26 cellular contexts compared by ENCODE assay signal in genomic region chr12:1003600-1004271, GRCh38. TPM values are rescaled to one million over a fixed set of nuclear protein-coding genes. Genes with fewer than 3 reads are reported as not detected.
DNase-seq lines count a peak whose midpoint lies in the region; ATAC-seq, FAIRE-seq and TF ChIP-seq lines count a peak whose summit lies in the region.
"Had no signal": no experiment of that assay in that cellular context is flagged by ENCODE, and none has a peak within 500 bp of the region (broad histone marks: within the 10 kb centered on the region; RNA-seq: fewer than 3 reads in every experiment).

No MANE protein-coding gene starts in this region.

- no peak overlapping the region for H2BK20ac ChIP-seq in H1 (ENCODE audit: low read length)

- H3K27ac ChIP-seq in H1 (ENCODE audit: low read depth, low read length) (no peak overlapping the region), trophoblast cell (ENCODE audit: low read depth, low read length) (peak overlapping the region; percentile 73), colonic mucosa (no peak overlapping the region)
- H3K27ac ChIP-seq: C4-2B, epithelial cell of prostate, psoas muscle, VCaP had no signal

- H4K91ac ChIP-seq in H1 (replicated peaks; ENCODE audit: insufficient read length, low read length) (no peak overlapping the region), trophoblast cell (ENCODE audit: low read depth, low read length) (no peak overlapping the region)

- H3K27me3 ChIP-seq in H1 (replicated peaks in 1 of 4; ENCODE audit: control insufficient read depth in 3 of 4, extremely low read depth in 1 of 4, insufficient read depth in 3 of 4, low read length in 3 of 4) (no peaks in the 10 kb centered on the region), trophoblast cell (ENCODE audit: insufficient read depth, low read length) (no peaks in the 10 kb centered on the region), colonic mucosa (no peaks in the 10 kb centered on the region)

- no peak overlapping the region for H2BK15ac ChIP-seq in H1 (ENCODE audit: low read length)

- peak overlapping the region; percentile 0; the same call in 1 of the 2 replicates for H2AK5ac ChIP-seq in H1 (ENCODE audit: low read depth, low read length)
- H2AK5ac ChIP-seq in trophoblast cell (ENCODE audit: low read length): peak overlapping the region; percentile 37

- no peaks in the 10 kb centered on the region for H3K9me3 ChIP-seq in H1 (ENCODE audit: insufficient read depth in 2 of 2, low read depth in 1 of 2, low read length in 1 of 2)
- H3K9me3 ChIP-seq in trophoblast cell (ENCODE audit: insufficient read depth, low read depth, low read length): no peaks in the 10 kb centered on the region
- no peaks in the 10 kb centered on the region for H3K9me3 ChIP-seq in colonic mucosa
- H3K9me3 ChIP-seq: Caco-2, psoas muscle had no signal

- H3K36me3 ChIP-seq in H1 (ENCODE audit: control insufficient read depth in 2 of 4, insufficient read depth in 4 of 4, low read length in 3 of 4) (no peaks in the 10 kb centered on the region), trophoblast cell (ENCODE audit: control insufficient read depth in 1 of 2, insufficient read depth in 2 of 2, low read length in 2 of 2) (peaks cover 0 to 3% of the 10 kb centered on the region in 2 experiments), colonic mucosa (no peaks in the 10 kb centered on the region)

- H3K4ac ChIP-seq in H1 (replicated peaks; ENCODE audit: insufficient read length, low read depth, low read length) (no peak overlapping the region), trophoblast cell (ENCODE audit: low read depth, low read length) (peak overlapping the region; percentile 46)

- peak; percentile 68 for DNase-seq in Jurkat, Clone E6-1 (ENCODE audit: low read depth, low spot score)
- no peak for DNase-seq in H1 (ENCODE audit: low read depth in 1 of 2, low spot score in 2 of 2)
- DNase-seq in iPS-NIHi7 (ENCODE audit: extremely low spot score): peak; percentile 16
- no peak for DNase-seq in trophoblast cell
- DNase-seq in colonic mucosa: no peak
- DNase-seq in D341Med (ENCODE audit: low spot score): no peak
- DNase-seq in T-helper 1 cell: no peak
- DNase-seq: activated CD4-positive, alpha-beta T cell treated with anti-CD3 and anti-CD28 coated beads for 48 hours; activated CD8-positive, alpha-beta memory T cell treated with anti-CD3 and anti-CD28 coated beads for 24 hours; activated gamma-delta T cell; activated naive CD8-positive, alpha-beta T cell treated with anti-CD3 and anti-CD28 coated beads, Interleukin-2, amount 10 ng/mL, durations not matched to agents 7 days and 5 days; Caco-2; DMS79; GF-D8; kidney glomerular epithelial cell; NCI-H1048; NCI-H187; NCI-H2227 treated with DMSO at 0.1 percent for 48 hours; nucleus accumbens; psoas muscle; stimulated activated naive CD8-positive, alpha-beta T cell treated with anti-CD3 and anti-CD28 coated beads, Interleukin-15, Interleukin-2, amounts not matched to agents 100 U/mL and 50 U/mL, for 24 hours had no signal

- H4K5ac ChIP-seq in H1 (ENCODE audit: insufficient read length, low read depth, low read length): no peak overlapping the region

- FAIRE-seq in H1 (lab: Jason Lieb, UNC): no peak
- FAIRE-seq: astrocyte had no signal

- no peak overlapping the region; the same call in 1 of the 2 replicates for H3K18ac ChIP-seq in H1 (ENCODE audit: extremely low read depth, low read length)
- peak overlapping the region; percentile 59 for H3K18ac ChIP-seq in trophoblast cell (ENCODE audit: low read length)

- TF ChIP-seq RAD21 in H1 (IDR thresholded peaks at IDR 0.05 in 1 of 2, conservative IDR thresholded peaks at IDR 0.05 in 1 of 2; ENCODE audit: low read depth in 2 of 2, low read length in 2 of 2): no peak

- H4K12ac ChIP-seq in trophoblast cell (ENCODE audit: low read depth, low read length): no peak overlapping the region

- H3K4me2 ChIP-seq in H1 (ENCODE audit: insufficient read depth in 1 of 2, low read depth in 2 of 2, low read length in 2 of 2) (peak overlapping the region in 1 of 2 experiments; percentile 40; a peak in 1 of 4 replicates), trophoblast cell (ENCODE audit: low read length) (no peak overlapping the region)

- no peak for ATAC-seq in HG03175 (IDR thresholded peaks at IDR 0.05; ENCODE audit: unreplicated experiment)
- ATAC-seq: stimulated activated naive CD8-positive, alpha-beta T cell treated with anti-CD3 and anti-CD28 coated beads, Interleukin-15, Interleukin-2, amounts not matched to agents 100 U/mL and 50 U/mL, for 24 hours had no signal

- peaks cover 0 to 6% (median 4%) of the 10 kb centered on the region in 4 experiments; a peak in 3 of 7 replicates for H3K4me1 ChIP-seq in H1 (replicated peaks in 1 of 4; ENCODE audit: control insufficient read depth in 3 of 4, insufficient read depth in 4 of 4, low read length in 3 of 4)
- H3K4me1 ChIP-seq in trophoblast cell (ENCODE audit: control insufficient read depth in 1 of 2, insufficient read depth in 2 of 2, low read length in 2 of 2): peaks cover 3 to 7% of the 10 kb centered on the region in 2 experiments
- H3K4me1 ChIP-seq in colonic mucosa: no peaks in the 10 kb centered on the region

- H3K79me2 ChIP-seq in H1 (ENCODE audit: control insufficient read depth in 1 of 2, insufficient read depth in 2 of 2, low read length in 2 of 2) (peaks cover 0 to 48% of the 10 kb centered on the region in 2 experiments; a peak in 2 of 4 replicates), trophoblast cell (ENCODE audit: control insufficient read depth, insufficient read depth, low read length, poor library complexity) (no peaks in the 10 kb centered on the region)

- TF ChIP-seq POLR2A in H1 (IDR thresholded peaks at IDR 0.05; ENCODE audit: control extremely low read depth in 1 of 2, low read depth in 2 of 2, low read length in 2 of 2): no peak

- TF ChIP-seq EP300 in H1 (IDR thresholded peaks at IDR 0.05; ENCODE audit: borderline replicate concordance in 1 of 2, low read depth in 2 of 2, low read length in 2 of 2): no peak

- H2BK5ac ChIP-seq in H1 (ENCODE audit: low read depth, low read length) (no peak overlapping the region), trophoblast cell (ENCODE audit: low read depth, low read length, poor library complexity) (peak overlapping the region; percentile 73)

- no peak for TF ChIP-seq CTCF in H1 (IDR thresholded peaks at IDR 0.05; ENCODE audit: control extremely low read depth in 1 of 3, insufficient read depth in 1 of 3, low read depth in 1 of 3, low read length in 3 of 3)
- no peak for TF ChIP-seq CTCF in colonic mucosa (IDR thresholded peaks at IDR 0.05)

- no peak overlapping the region for H3K56ac ChIP-seq in H1 (replicated peaks; ENCODE audit: insufficient read length, low read depth, low read length)

- H3K14ac ChIP-seq in H1 (ENCODE audit: insufficient read length) (no peak overlapping the region), trophoblast cell (ENCODE audit: low read length) (peak overlapping the region; percentile 25)

- H2AFZ ChIP-seq in H1 (ENCODE audit: low read length): no peak overlapping the region
- H2AFZ ChIP-seq in trophoblast cell (ENCODE audit: insufficient read depth, low read length, poor library complexity): no peak overlapping the region

- peaks cover 0 to 2% of the 10 kb centered on the region in 2 experiments for H4K20me1 ChIP-seq in H1 (replicated peaks in 1 of 2; ENCODE audit: control insufficient read depth in 1 of 2, insufficient read depth in 2 of 2, low read length in 2 of 2)

- WGBS in H1 (ENCODE audit: extremely low coverage in 1 of 2, insufficient coverage in 1 of 2, insufficient read length in 1 of 2, insufficient replicate concordance in 2 of 2, low coverage in 1 of 2, low lambda C conversion rate in 2 of 2, missing lambda C conversion rate in 1 of 2), 2 experiments: 70% methylated on average over 3 of the region's 3 CpGs; no CpG with 5 or more reads in 1 of the 2 experiments
- no CpG with 5 or more reads among the region's 3 CpGs for WGBS in trophoblast cell (ENCODE audit: extremely low coverage, insufficient coverage, insufficient read length)

- no peak overlapping the region for H3K4me3 ChIP-seq in Jurkat, Clone E6-1 (ENCODE audit: low read length)
- no peak overlapping the region for H3K4me3 ChIP-seq in H1 (ENCODE audit: extremely low read depth in 1 of 4, insufficient read depth in 2 of 4, low read depth in 3 of 4, low read length in 4 of 4)
- no peak overlapping the region for H3K4me3 ChIP-seq in trophoblast cell (ENCODE audit: low read depth, low read length)
- no peak overlapping the region for H3K4me3 ChIP-seq in colonic mucosa
- H3K4me3 ChIP-seq: psoas muscle had no signal

- POLR2A ChIA-PET in H1 (lab: Charles Lee; ENCODE audit: partially characterized antibody): interaction anchor here (0.7 kb wide), 1 partner anchor 63 kb away, joined by 4 read pairs; no protein-coding TSS in a partner anchor

- H4K8ac ChIP-seq in H1 (ENCODE audit: extremely low read depth, insufficient read depth, low read length) (no peak overlapping the region), trophoblast cell (ENCODE audit: low read depth, low read length) (peak overlapping the region; percentile 70)

- H2BK120ac ChIP-seq in H1 (replicated peaks; ENCODE audit: low read depth, low read length): no peak overlapping the region
- H2BK120ac ChIP-seq in trophoblast cell (ENCODE audit: insufficient read depth, low read length, poor library complexity): peak overlapping the region; percentile 58

- H3K79me1 ChIP-seq in H1 (ENCODE audit: low read depth, low read length): peaks cover 3% of the 10 kb centered on the region; the same call in 1 of the 2 replicates
- H3K79me1 ChIP-seq in trophoblast cell (ENCODE audit: low read length): peaks cover 3% of the 10 kb centered on the region

- H3K23ac ChIP-seq in H1 (ENCODE audit: insufficient read length): no peak overlapping the region
- H3K23ac ChIP-seq in trophoblast cell (ENCODE audit: low read length): no peak overlapping the region

- CTCF ChIA-PET in H1 (lab: Charles Lee; ENCODE audit: partially characterized antibody): no interaction called here

- H3K23me2 ChIP-seq in H1 (ENCODE audit: low read depth, low read length): no peaks in the 10 kb centered on the region

- H3K9ac ChIP-seq in H1 (replicated peaks in 1 of 4; ENCODE audit: extremely low read depth in 1 of 4, low read depth in 3 of 4, low read length in 3 of 4) (no peak overlapping the region), trophoblast cell (ENCODE audit: low read length) (no peak overlapping the region), colonic mucosa (ENCODE audit: low read depth in 2 of 2, low read length in 2 of 2) (no peak overlapping the region)

- H2BK12ac ChIP-seq in H1 (ENCODE audit: low read depth, low read length): no peak overlapping the region
- no peak overlapping the region for H2BK12ac ChIP-seq in trophoblast cell (ENCODE audit: low read length)

- intact Hi-C loops in colonic mucosa (cut with DNase I): no loop called here

RNA-seq across cellular contexts. Expression of gene ERC1, which starts 12.7 kb away (rescaled TPM):
- 6.1 TPM for polyA plus RNA-seq in Jurkat, Clone E6-1 (2012; ENCODE audit: insufficient read depth, insufficient read length)
- 43.3 and 45.7 TPM in 2 replicates for total RNA-seq in H1 (2021; fragmentation: NEBNext Ultra II Directional; extraction: Animal tissue kit (Norgen Biotek cat#: 25700))
- 6.4 and 7.8 TPM in 2 replicates for polyA plus RNA-seq in H1 (2011; rRNA removed)
- polyA plus RNA-seq in H1 (2011; cell fraction: cytosol; rRNA removed): 7.1 TPM
- 15.4 TPM for polyA plus RNA-seq in H1 (2011; cell fraction: nucleus; rRNA removed)
- 11.1 to 17.2 TPM (median 13.5 TPM) in 4 replicates for polyA plus RNA-seq in H1 (2012, experiment 1 of 2)
- 1.2 TPM for polyA plus RNA-seq in H1 (2012, experiment 2 of 2)
- polyA plus RNA-seq in H1 (2013, experiment 1 of 2): 9.1 TPM
- polyA plus RNA-seq in H1 (2013, experiment 2 of 2): 9.6 TPM
- polyA minus RNA-seq in H1 (2011; rRNA and poly(A)+ RNA removed): 60.5 and 64.7 TPM in 2 replicates
- 18.9 TPM for polyA minus RNA-seq in H1 (2011; cell fraction: cytosol; rRNA and poly(A)+ RNA removed)
- polyA minus RNA-seq in H1 (2011; cell fraction: nucleus; rRNA and poly(A)+ RNA removed): 69.5 TPM
- 21.3 and 22.4 TPM in 2 replicates for polyA plus RNA-seq in trophoblast cell (2013)
- 10 to 100 TPM; 26.9 to 41.9 TPM for total RNA-seq in colonic mucosa

RNA-seq across cellular contexts. Expression of gene RAD52, which starts 54.2 kb away (rescaled TPM):
- polyA plus RNA-seq in Jurkat, Clone E6-1 (2012; ENCODE audit: insufficient read depth, insufficient read length): 15.7 TPM
- 14.3 and 18.1 TPM in 2 replicates for total RNA-seq in H1 (2021; fragmentation: NEBNext Ultra II Directional; extraction: Animal tissue kit (Norgen Biotek cat#: 25700))
- 10.6 and 12.5 TPM in 2 replicates for polyA plus RNA-seq in H1 (2011; rRNA removed)
- 15.3 TPM for polyA plus RNA-seq in H1 (2011; cell fraction: cytosol; rRNA removed)
- 38.5 TPM for polyA plus RNA-seq in H1 (2011; cell fraction: nucleus; rRNA removed)
- polyA plus RNA-seq in H1 (2012, experiment 1 of 2): 16.4 to 21.2 TPM (median 18.4 TPM) in 4 replicates
- 1.8 TPM for polyA plus RNA-seq in H1 (2012, experiment 2 of 2)
- polyA plus RNA-seq in H1 (2013, experiment 1 of 2): 13.9 TPM
- 11.4 TPM for polyA plus RNA-seq in H1 (2013, experiment 2 of 2)
- 27.1 and 38.3 TPM in 2 replicates for polyA minus RNA-seq in H1 (2011; rRNA and poly(A)+ RNA removed)
- polyA minus RNA-seq in H1 (2011; cell fraction: cytosol; rRNA and poly(A)+ RNA removed): 17.1 TPM
- polyA minus RNA-seq in H1 (2011; cell fraction: nucleus; rRNA and poly(A)+ RNA removed): 28.5 TPM
- polyA plus RNA-seq in trophoblast cell (2013): 7.8 and 8.2 TPM in 2 replicates
- total RNA-seq in colonic mucosa: 10 to 100 TPM; 19.4 to 28.8 TPM

Comparison
In these comparisons a context has a peak if more than half of its experiments do, and no peak if none do; other contexts are left out.
1. DNase-seq: peak in Jurkat, Clone E6-1 (single experiment) and iPS-NIHi7 (single experiment); none in H1 (0 of 2), trophoblast cell (0 of 2), colonic mucosa (single experiment), D341Med (single experiment) and T-helper 1 cell (0 of 5).